In genomic region chr12:115820661-115821060, GRCh38 we compare ENCODE assay signal across 18 cellular contexts.
DNase-seq lines count a peak whose midpoint lies in the region; ATAC-seq, FAIRE-seq and TF ChIP-seq lines count a peak whose summit lies in the region.
"Had no signal": no experiment of that assay in that cellular context is flagged by ENCODE, and none has a peak within 500 bp of the region (broad histone marks: within the 10 kb centered on the region; RNA-seq: fewer than 3 reads in every experiment).

No MANE protein-coding gene starts in this region.

- H4K91ac ChIP-seq in trophoblast cell (ENCODE audit: low read depth, low read length) = no peak overlapping the region

- H4K8ac ChIP-seq in trophoblast cell (ENCODE audit: low read depth, low read length) = no peak overlapping the region

- H3K9ac ChIP-seq in NT2/D1 (ENCODE audit: insufficient read length, low read depth) (no peak overlapping the region), trophoblast cell (ENCODE audit: low read length) (no peak overlapping the region)

- H3K9me3 ChIP-seq in NT2/D1 (ENCODE audit: insufficient read depth, low read length) = peaks cover 7% of the 10 kb centered on the region; the same call in 1 of the 2 replicates
- peaks cover 5% of the 10 kb centered on the region for H3K9me3 ChIP-seq in trophoblast cell (ENCODE audit: insufficient read depth, low read depth, low read length)
- H3K9me3 ChIP-seq: Caco-2 had no signal

- TF ChIP-seq CTCF in bronchial epithelial cell (IDR thresholded peaks at IDR 0.05; ENCODE audit: insufficient read depth, low read length, severe bottlenecking) = no peak

- H3K4me3 ChIP-seq in NT2/D1 (ENCODE audit: insufficient read length, low read depth) = no peak overlapping the region
- H3K4me3 ChIP-seq in bronchial epithelial cell (ENCODE audit: low read depth, low read length) = no peak overlapping the region
- no peak overlapping the region for H3K4me3 ChIP-seq in trophoblast cell (ENCODE audit: low read depth, low read length)
- H3K4me3 ChIP-seq: A549 had no signal

- peak; percentile 48 for DNase-seq in EH (ENCODE audit: low read depth)
- DNase-seq in NT2/D1 (ENCODE audit: low read depth, low spot score) = peak; percentile 20
- DNase-seq in bronchial epithelial cell (ENCODE audit: low read depth) = no peak
- DNase-seq in trophoblast cell = peak; percentile 63 to 65
- no peak for DNase-seq in activated naive CD4-positive, alpha-beta T cell treated with anti-CD3 and anti-CD28 coated beads, Interleukin-2, amount 50 U/mL, for 72 hours (ENCODE audit: low spot score in 2 of 2)
- DNase-seq in activated CD4-positive, alpha-beta T cell treated with anti-CD3 and anti-CD28 coated beads, Interleukin-2, amount 50 U/mL, for 48 hours = no peak
- DNase-seq in NCI-H748 (lab: John Stamatoyannopoulos, UW; ENCODE audit: unreplicated experiment) = no peak
- DNase-seq: AML-193; Caco-2; CD4-positive, alpha-beta T cell; GDM1; H9 had no signal

- H3K27ac ChIP-seq in trophoblast cell (ENCODE audit: low read depth, low read length) = no peak overlapping the region
- H3K27ac ChIP-seq: 22Rv1, C4-2B had no signal

- H3K27ac Mint-ChIP-seq in activated naive CD4-positive, alpha-beta T cell treated with anti-CD3 and anti-CD28 coated beads, Interleukin-2, amount 50 U/mL, for 72 hours = no peak overlapping the region
- H3K27ac Mint-ChIP-seq: CD4-positive, alpha-beta T cell; H9; IgD-negative memory B cell had no signal

- no peak overlapping the region for H3K4me2 ChIP-seq in trophoblast cell (ENCODE audit: low read length)
- H3K4me2 ChIP-seq: A549 had no signal

- no peak overlapping the region for H2BK120ac ChIP-seq in trophoblast cell (ENCODE audit: insufficient read depth, low read length, poor library complexity)

- H2AK5ac ChIP-seq in trophoblast cell (ENCODE audit: low read length) = no peak overlapping the region

- H3K36me3 ChIP-seq in NT2/D1 (ENCODE audit: insufficient read depth, insufficient read length, low read length) = no peaks in the 10 kb centered on the region
- no peaks in the 10 kb centered on the region for H3K36me3 ChIP-seq in bronchial epithelial cell (ENCODE audit: control insufficient read depth, insufficient read depth, low read length)
- H3K36me3 ChIP-seq in trophoblast cell (ENCODE audit: control insufficient read depth in 1 of 2, insufficient read depth in 2 of 2, low read length in 2 of 2) = no peaks in the 10 kb centered on the region

- no peaks in the 10 kb centered on the region for H3K79me2 ChIP-seq in trophoblast cell (ENCODE audit: control insufficient read depth, insufficient read depth, low read length, poor library complexity)

- no peaks in the 10 kb centered on the region for H3K79me1 ChIP-seq in trophoblast cell (ENCODE audit: low read length)

- no peak overlapping the region for H3K23ac ChIP-seq in trophoblast cell (ENCODE audit: low read length)

- FAIRE-seq in bronchial epithelial cell (lab: Jason Lieb, UNC) = peak; percentile 7
- FAIRE-seq: A549, H1, HepG2 had no signal

- no peaks in the 10 kb centered on the region for H3K27me3 ChIP-seq in NT2/D1 (ENCODE audit: insufficient read depth, insufficient read length)
- H3K27me3 ChIP-seq in bronchial epithelial cell (ENCODE audit: control insufficient read depth, insufficient read depth, low read length) = no peaks in the 10 kb centered on the region
- H3K27me3 ChIP-seq in trophoblast cell (ENCODE audit: insufficient read depth, low read length) = no peaks in the 10 kb centered on the region

- no peak overlapping the region for H2BK5ac ChIP-seq in trophoblast cell (ENCODE audit: low read depth, low read length, poor library complexity)

- no peak overlapping the region for H2AFZ ChIP-seq in trophoblast cell (ENCODE audit: insufficient read depth, low read length, poor library complexity)

- no peak overlapping the region for H4K12ac ChIP-seq in trophoblast cell (ENCODE audit: low read depth, low read length)

- no peak overlapping the region for H3K18ac ChIP-seq in trophoblast cell (ENCODE audit: low read length)

- H3K4ac ChIP-seq in trophoblast cell (ENCODE audit: low read depth, low read length) = no peak overlapping the region

- H2BK12ac ChIP-seq in trophoblast cell (ENCODE audit: low read length) = no peak overlapping the region

- WGBS in trophoblast cell (ENCODE audit: extremely low coverage, insufficient coverage, insufficient read length) = no CpG with 5 or more reads among the region's 3 CpGs

- no peaks in the 10 kb centered on the region for H3K9me3 Mint-ChIP-seq in activated naive CD4-positive, alpha-beta T cell treated with anti-CD3 and anti-CD28 coated beads, Interleukin-2, amount 50 U/mL, for 72 hours
- H3K9me3 Mint-ChIP-seq: CD4-positive, alpha-beta T cell had no signal

- ATAC-seq in activated naive CD4-positive, alpha-beta T cell treated with anti-CD3 and anti-CD28 coated beads, Interleukin-2, amount 50 U/mL, for 72 hours = no peak
- ATAC-seq: A549, HepG2 had no signal

- H3K14ac ChIP-seq in trophoblast cell (ENCODE audit: low read length) = no peak overlapping the region

- H3K4me1 ChIP-seq in NT2/D1 (ENCODE audit: insufficient read depth, insufficient read length) = no peaks in the 10 kb centered on the region
- peaks cover 2 to 3% of the 10 kb centered on the region in 2 experiments for H3K4me1 ChIP-seq in trophoblast cell (ENCODE audit: control insufficient read depth in 1 of 2, insufficient read depth in 2 of 2, low read length in 2 of 2)
- H3K4me1 ChIP-seq: Caco-2 had no signal

- H3K36me3 Mint-ChIP-seq in activated naive CD4-positive, alpha-beta T cell treated with anti-CD3 and anti-CD28 coated beads, Interleukin-2, amount 50 U/mL, for 72 hours = no peaks in the 10 kb centered on the region
- H3K36me3 Mint-ChIP-seq: IgD-negative memory B cell had no signal

Comparison
In these comparisons a context has a peak if more than half of its experiments do, and no peak if none do; other contexts are left out.
1. DNase-seq: peak in EH (single experiment), NT2/D1 (single experiment) and trophoblast cell (2 of 2); none in bronchial epithelial cell (single experiment), activated naive CD4-positive, alpha-beta T cell treated with anti-CD3 and anti-CD28 coated beads, Interleukin-2, amount 50 U/mL, for 72 hours (0 of 2), activated CD4-positive, alpha-beta T cell treated with anti-CD3 and anti-CD28 coated beads, Interleukin-2, amount 50 U/mL, for 48 hours (0 of 2) and NCI-H748 (single experiment).